Comparison of ENCODE assay signal across 10 cellular contexts in the genomic region with DNA sequence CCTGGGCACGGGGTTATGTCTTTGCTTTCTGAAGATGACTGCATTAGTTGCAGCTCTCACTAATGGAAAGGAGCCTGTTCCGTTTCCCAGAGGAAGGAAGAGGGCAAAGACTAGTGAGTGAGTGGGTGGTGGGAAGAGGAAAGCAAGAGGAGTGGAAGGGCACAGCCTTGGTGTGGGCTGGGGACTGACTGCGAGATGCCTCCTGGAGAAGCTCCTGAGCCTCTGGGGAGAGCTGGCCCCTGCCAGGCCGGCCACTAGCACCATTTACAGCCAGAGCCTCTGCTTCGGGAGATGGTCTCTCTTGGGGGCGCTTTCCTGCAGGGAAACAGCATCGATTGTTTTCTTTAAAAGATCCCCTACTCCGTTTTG. TPM values are rescaled to one million over a fixed set of nuclear protein-coding genes. Genes with fewer than 3 reads are reported as not detected.
DNase-seq lines count a peak whose midpoint lies in the region; ATAC-seq and TF ChIP-seq lines count a peak whose summit lies in the region.
"Had no signal": no experiment of that assay in that cellular context is flagged by ENCODE, and none has a peak within 500 bp of the region (broad histone marks: within the 10 kb centered on the region; RNA-seq: fewer than 3 reads in every experiment).

No MANE protein-coding gene starts in this region.

- no peak overlapping the region for H3K27ac ChIP-seq in effector memory CD4-positive, alpha-beta T cell (ENCODE audit: insufficient read depth, low read length, poor library complexity, severe bottlenecking)
- H3K27ac ChIP-seq: testis had no signal

- H3K27me3 Mint-ChIP-seq in stimulated activated naive CD8-positive, alpha-beta T cell treated with anti-CD3 and anti-CD28 coated beads, Interleukin-15, Interleukin-2, amounts not matched to agents 100 ng/mL and 50 ng/mL, for 24 hours: peaks cover 80% of the 10 kb centered on the region
- H3K27me3 Mint-ChIP-seq in brain: peaks cover 24% of the 10 kb centered on the region
- peaks cover 49 to 59% of the 10 kb centered on the region in 2 donors for H3K27me3 Mint-ChIP-seq in natural killer cell treated with Interleukin-12 subunit alpha and Interleukin-12 subunit beta and Interleukin-15 and Interleukin-18, amount 100 ng/mL, for 72 hours

- no peaks in the 10 kb centered on the region for H3K9me3 Mint-ChIP-seq in stimulated activated naive CD8-positive, alpha-beta T cell treated with anti-CD3 and anti-CD28 coated beads, Interleukin-15, Interleukin-2, amounts not matched to agents 100 ng/mL and 50 ng/mL, for 24 hours
- peaks cover 0 to 4% (median 2%) of the 10 kb centered on the region in 5 experiments for H3K9me3 Mint-ChIP-seq in brain
- no peaks in the 10 kb centered on the region for H3K9me3 Mint-ChIP-seq in natural killer cell treated with Interleukin-12 subunit alpha and Interleukin-12 subunit beta and Interleukin-15 and Interleukin-18, amount 100 ng/mL, for 72 hours

- no peaks in the 10 kb centered on the region for H3K9me3 ChIP-seq in effector memory CD4-positive, alpha-beta T cell (ENCODE audit: control insufficient read depth, low read length)
- H3K9me3 ChIP-seq: testis had no signal

- no peak overlapping the region for H3K27ac Mint-ChIP-seq in stimulated activated naive CD8-positive, alpha-beta T cell treated with anti-CD3 and anti-CD28 coated beads, Interleukin-15, Interleukin-2, amounts not matched to agents 100 ng/mL and 50 ng/mL, for 24 hours
- peak overlapping the region; percentile 81 to 97 (median 91) for H3K27ac Mint-ChIP-seq in brain
- H3K27ac Mint-ChIP-seq in natural killer cell treated with Interleukin-12 subunit alpha and Interleukin-12 subunit beta and Interleukin-15 and Interleukin-18, amount 100 ng/mL, for 72 hours: no peak overlapping the region

- no peak for TF ChIP-seq CTCF in brain (conservative IDR thresholded peaks at IDR 0.05)

- ATAC-seq in stimulated activated naive CD8-positive, alpha-beta T cell treated with anti-CD3 and anti-CD28 coated beads, Interleukin-15, Interleukin-2, amounts not matched to agents 100 U/mL and 50 U/mL, for 24 hours: no peak
- no peak for ATAC-seq in natural killer cell treated with Interleukin-12 subunit alpha and Interleukin-12 subunit beta and Interleukin-15 and Interleukin-18, amount 100 ng/mL, for 72 hours
- no peak for ATAC-seq in GM21515 (IDR thresholded peaks at IDR 0.05; ENCODE audit: unreplicated experiment)

- no peaks in the 10 kb centered on the region for H3K36me3 ChIP-seq in effector memory CD4-positive, alpha-beta T cell (ENCODE audit: control insufficient read depth, insufficient read depth, low read length)

- H3K4me3 ChIP-seq in effector memory CD4-positive, alpha-beta T cell (ENCODE audit: insufficient read depth, low read depth, low read length, poor library complexity, severe bottlenecking): no peak overlapping the region

- H3K4me3 Mint-ChIP-seq in stimulated activated naive CD8-positive, alpha-beta T cell treated with anti-CD3 and anti-CD28 coated beads, Interleukin-15, Interleukin-2, amounts not matched to agents 100 ng/mL and 50 ng/mL, for 24 hours: peak overlapping the region; percentile 24
- H3K4me3 Mint-ChIP-seq in brain: peak overlapping the region; percentile 81 to 93 (median 83)
- peak overlapping the region; percentile 72 for H3K4me3 Mint-ChIP-seq in natural killer cell treated with Interleukin-12 subunit alpha and Interleukin-12 subunit beta and Interleukin-15 and Interleukin-18, amount 100 ng/mL, for 72 hours

- peaks cover 18% of the 10 kb centered on the region for H3K4me1 Mint-ChIP-seq in stimulated activated naive CD8-positive, alpha-beta T cell treated with anti-CD3 and anti-CD28 coated beads, Interleukin-15, Interleukin-2, amounts not matched to agents 100 ng/mL and 50 ng/mL, for 24 hours (ENCODE audit: low read depth)
- peaks cover 61% of the 10 kb centered on the region for H3K4me1 Mint-ChIP-seq in brain
- peaks cover 13 to 18% of the 10 kb centered on the region in 2 donors for H3K4me1 Mint-ChIP-seq in natural killer cell treated with Interleukin-12 subunit alpha and Interleukin-12 subunit beta and Interleukin-15 and Interleukin-18, amount 100 ng/mL, for 72 hours (ENCODE audit: low read depth in 2 of 2)

- H3K4me1 ChIP-seq in effector memory CD4-positive, alpha-beta T cell (ENCODE audit: control insufficient read depth, insufficient read depth, low read length, poor library complexity, severe bottlenecking): peaks cover 21% of the 10 kb centered on the region

- peaks cover 28% of the 10 kb centered on the region for H3K27me3 ChIP-seq in effector memory CD4-positive, alpha-beta T cell (replicated peaks; ENCODE audit: control insufficient read depth, insufficient read depth, low read length, poor library complexity, severe bottlenecking)
- H3K27me3 ChIP-seq: testis had no signal

- no peaks in the 10 kb centered on the region for H3K36me3 Mint-ChIP-seq in stimulated activated naive CD8-positive, alpha-beta T cell treated with anti-CD3 and anti-CD28 coated beads, Interleukin-15, Interleukin-2, amounts not matched to agents 100 ng/mL and 50 ng/mL, for 24 hours (ENCODE audit: low read depth)
- no peaks in the 10 kb centered on the region for H3K36me3 Mint-ChIP-seq in brain
- no peaks in the 10 kb centered on the region for H3K36me3 Mint-ChIP-seq in natural killer cell treated with Interleukin-12 subunit alpha and Interleukin-12 subunit beta and Interleukin-15 and Interleukin-18, amount 100 ng/mL, for 72 hours

- DNase-seq in stimulated activated naive CD8-positive, alpha-beta T cell treated with anti-CD3 and anti-CD28 coated beads, Interleukin-15, Interleukin-2, amounts not matched to agents 100 U/mL and 50 U/mL, for 24 hours: no peak
- DNase-seq in natural killer cell treated with Interleukin-12 subunit alpha and Interleukin-12 subunit beta and Interleukin-15 and Interleukin-18, amount 100 ng/mL, for 72 hours (ENCODE audit: low spot score): no peak
- no peak for DNase-seq in effector memory CD4-positive, alpha-beta T cell
- no peak for DNase-seq in midbrain (lab: John Stamatoyannopoulos, UW)
- DNase-seq in DMS 273 (lab: John Stamatoyannopoulos, UW; ENCODE audit: unreplicated experiment): no peak
- DNase-seq: NCI-H187 treated with DMSO at 0.1 percent for 48 hours, testis had no signal

RNA-seq across cellular contexts. Expression of a gene that starts 0.8 kb away (rescaled TPM):
- 26.6 TPM for polyA plus RNA-seq in brain (ENCODE audit: insufficient read depth, low read depth, low replicate concordance)
- total RNA-seq in natural killer cell treated with Interleukin-12 subunit alpha and Interleukin-12 subunit beta and Interleukin-15 and Interleukin-18, amount 100 ng/mL, for 72 hours: under 1 TPM; 0.33 to 0.40 TPM

Comparison
In these comparisons a context has a peak if more than half of its experiments do, and no peak if none do; other contexts are left out.
1. H3K27ac Mint-ChIP-seq: peak in brain (5 of 5); none in stimulated activated naive CD8-positive, alpha-beta T cell treated with anti-CD3 and anti-CD28 coated beads, Interleukin-15, Interleukin-2, amounts not matched to agents 100 ng/mL and 50 ng/mL, for 24 hours (single experiment) and natural killer cell treated with Interleukin-12 subunit alpha and Interleukin-12 subunit beta and Interleukin-15 and Interleukin-18, amount 100 ng/mL, for 72 hours (0 of 2).
2. H3K4me3 Mint-ChIP-seq: peak in every context shown above with its lines; median percentile 83 in brain; 72 in natural killer cell treated with Interleukin-12 subunit alpha and Interleukin-12 subunit beta and Interleukin-15 and Interleukin-18, amount 100 ng/mL, for 72 hours; 24 in stimulated activated naive CD8-positive, alpha-beta T cell treated with anti-CD3 and anti-CD28 coated beads, Interleukin-15, Interleukin-2, amounts not matched to agents 100 ng/mL and 50 ng/mL, for 24 hours.